In the genomic region with DNA sequence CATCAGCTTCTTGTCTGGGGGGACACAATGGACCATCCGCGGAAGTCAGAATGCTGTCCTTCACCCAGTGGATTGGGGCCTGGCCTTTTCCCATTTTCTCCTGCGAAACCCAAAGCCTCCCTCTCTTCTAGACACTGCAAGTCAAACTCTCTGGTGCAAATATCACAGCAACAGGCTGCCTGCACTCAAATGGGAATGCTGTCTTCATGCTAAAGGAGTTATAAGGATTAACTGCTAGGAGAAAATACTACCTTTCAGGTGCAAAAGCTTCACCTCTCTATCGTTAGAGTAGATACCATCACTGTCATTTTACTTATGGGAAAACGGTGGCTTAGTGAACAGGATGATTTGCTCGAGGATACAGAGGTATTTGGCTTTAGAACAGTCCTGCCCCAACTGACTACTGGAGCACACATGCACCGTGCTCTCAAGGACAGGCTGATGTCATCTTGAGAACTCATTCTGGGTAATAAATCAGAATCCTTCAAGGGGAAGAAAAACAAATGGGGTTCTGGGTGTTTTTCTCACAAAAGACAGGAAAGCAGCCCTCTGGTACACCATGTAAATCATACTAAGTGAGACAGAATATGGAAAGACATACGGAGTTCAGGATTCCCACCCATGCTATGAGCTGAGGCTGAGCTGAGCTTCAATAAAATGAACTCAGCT, we compare ENCODE assay signal across 19 cellular contexts.
A peak's percentile ranks its signal among the peaks of the same experiment; 100 is the strongest.
DNase-seq lines count a peak whose midpoint lies in the region; ATAC-seq and TF ChIP-seq lines count a peak whose summit lies in the region.
"Had no signal": no experiment of that assay in that cellular context is flagged by ENCODE, and none has a peak within 500 bp of the region (broad histone marks: within the 10 kb centered on the region; RNA-seq: fewer than 3 reads in every experiment).

No MANE protein-coding gene starts in this region.

- H3K4me3 ChIP-seq in GM23338 (no peak overlapping the region), skeletal muscle tissue (ENCODE audit: low read length in 3 of 3) (no peak overlapping the region)
- H3K4me3 ChIP-seq: gastroesophageal sphincter, stomach had no signal

- no peaks in the 10 kb centered on the region for H3K79me2 ChIP-seq in GM23338 (replicated peaks; ENCODE audit: insufficient read depth)

- intact Hi-C loops in posterior cingulate gyrus (cut with DNase I) = no loop called here

- H3K27ac ChIP-seq in GM23338 (ENCODE audit: low read depth) (no peak overlapping the region), skeletal muscle tissue (ENCODE audit: low read depth, low read length) (peak overlapping the region; percentile 54)

- H3K36me3 ChIP-seq in GM23338 (ENCODE audit: insufficient read depth) = no peaks in the 10 kb centered on the region
- H3K36me3 ChIP-seq in skeletal muscle tissue (ENCODE audit: control insufficient read depth in 3 of 3, insufficient read depth in 3 of 3, low read length in 3 of 3) = no peaks in the 10 kb centered on the region
- H3K36me3 ChIP-seq: gastroesophageal sphincter, stomach had no signal

- H3K4me2 ChIP-seq in GM23338 = no peak overlapping the region

- H3K9me3 ChIP-seq in T-helper 17 cell (ENCODE audit: control insufficient read depth, low read length, poor library complexity, severe bottlenecking) = no peaks in the 10 kb centered on the region
- H3K9me3 ChIP-seq in skeletal muscle tissue (ENCODE audit: control insufficient read depth in 3 of 3, low read length in 3 of 3) = no peaks in the 10 kb centered on the region
- H3K9me3 ChIP-seq: gastroesophageal sphincter, stomach had no signal

- peaks cover 4% of the 10 kb centered on the region for H3K9me2 ChIP-seq in GM23338 (ENCODE audit: insufficient read depth)

- H3K36me3 Mint-ChIP-seq in GM23338 (ENCODE audit: low read depth) (no peaks in the 10 kb centered on the region), T-helper 17 cell (ENCODE audit: low read depth) (no peaks in the 10 kb centered on the region)
- H3K36me3 Mint-ChIP-seq: CD14-positive monocyte, immature natural killer cell had no signal

- H3F3A ChIP-seq in GM23338 (replicated peaks; ENCODE audit: low read depth) = no peaks in the 10 kb centered on the region

- H3K27ac Mint-ChIP-seq in GM23338 (no peak overlapping the region), T-helper 17 cell (no peak overlapping the region)
- H3K27ac Mint-ChIP-seq: activated T-cell treated with anti-CD3 and anti-CD28 coated beads, Interleukin-2, amount 50 U/mL, for 24 hours; immature natural killer cell had no signal

- no peaks in the 10 kb centered on the region for H3K27me3 ChIP-seq in GM23338 (ENCODE audit: insufficient read depth)
- no peaks in the 10 kb centered on the region for H3K27me3 ChIP-seq in skeletal muscle tissue (ENCODE audit: control insufficient read depth in 3 of 3, insufficient read depth in 3 of 3, low read length in 3 of 3)
- H3K27me3 ChIP-seq: gastroesophageal sphincter, stomach had no signal

- H3K4me1 Mint-ChIP-seq in GM23338 (peaks cover 28% of the 10 kb centered on the region), T-helper 17 cell (no peaks in the 10 kb centered on the region)
- H3K4me1 Mint-ChIP-seq: immature natural killer cell had no signal

- no peaks in the 10 kb centered on the region for H4K20me1 ChIP-seq in GM23338 (replicated peaks; ENCODE audit: insufficient read depth)

- TF ChIP-seq CTCF in GM23338 (conservative IDR thresholded peaks at IDR 0.05; ENCODE audit: low read depth in 2 of 2) = no peak

- H3K9ac ChIP-seq in skeletal muscle tissue (ENCODE audit: low read depth in 1 of 3, low read length in 3 of 3) = no peak overlapping the region

- H3K27me3 Mint-ChIP-seq in GM23338 (ENCODE audit: insufficient read depth, low read depth, poor library complexity) (no peaks in the 10 kb centered on the region), T-helper 17 cell (peaks cover 5% of the 10 kb centered on the region)
- H3K27me3 Mint-ChIP-seq: activated CD4-positive, alpha-beta T cell treated with anti-CD3 and anti-CD28 coated beads for 36 hours; activated T-cell treated with anti-CD3 and anti-CD28 coated beads, Interleukin-2, amount 50 U/mL, for 24 hours had no signal

- no peak for ATAC-seq in GM23338
- ATAC-seq in T-helper 17 cell = no peak
- no peak for ATAC-seq in HG03442 (IDR thresholded peaks at IDR 0.05; ENCODE audit: unreplicated experiment)
- ATAC-seq: gastroesophageal sphincter, PC-3 had no signal

- DNase-seq in GM23338 (ENCODE audit: low spot score) (no peak), T-helper 17 cell (no peak), kidney tubule cell (ENCODE audit: low spot score) (peak; percentile 6), RPMI8226 (no peak), posterior cingulate gyrus (no peak)
- DNase-seq: activated CD4-positive, alpha-beta T cell treated with anti-CD3 and anti-CD28 coated beads for 36 hours; activated T-cell treated with anti-CD3 and anti-CD28 coated beads, Interleukin-2, amount 50 U/mL, for 24 hours; caudate nucleus; DMS79; H9; immature natural killer cell; NCI-H1417 treated with DMSO at 0.1 percent for 48 hours; NCI-H510A treated with DMSO at 0.1 percent for 48 hours; PC-3; stomach had no signal

- H3K4me3 Mint-ChIP-seq in GM23338 (no peak overlapping the region), T-helper 17 cell (peak overlapping the region; percentile 43)
- H3K4me3 Mint-ChIP-seq: activated CD4-positive, alpha-beta T cell treated with anti-CD3 and anti-CD28 coated beads for 36 hours; activated T-cell treated with anti-CD3 and anti-CD28 coated beads, Interleukin-2, amount 50 U/mL, for 24 hours; H9; immature natural killer cell had no signal

- peak overlapping the region; percentile 52; the same call in 1 of the 2 replicates for H2AFZ ChIP-seq in GM23338

- no peaks in the 10 kb centered on the region for H3K9me3 Mint-ChIP-seq in GM23338
- H3K9me3 Mint-ChIP-seq: activated T-cell treated with anti-CD3 and anti-CD28 coated beads, Interleukin-2, amount 50 U/mL, for 24 hours; CD14-positive monocyte; H9; immature natural killer cell had no signal

- peaks cover 18% of the 10 kb centered on the region for H3K4me1 ChIP-seq in GM23338 (ENCODE audit: insufficient read depth)
- H3K4me1 ChIP-seq in skeletal muscle tissue (ENCODE audit: control insufficient read depth in 3 of 3, insufficient read depth in 3 of 3, low read length in 3 of 3) = peaks cover 6 to 17% (median 9%) of the 10 kb centered on the region in 3 donors

TF ChIP-seq in GM23338, 12 proteins besides CTCF, POLR2A, EP300 and RAD21:
- TF ChIP-seq ZNF114 (CRISPR knock-in tag; IDR thresholded peaks at IDR 0.05) = no peak
- TF ChIP-seq JUNB (IDR thresholded peaks at IDR 0.05; ENCODE audit: unreplicated experiment) = no peak
- TF ChIP-seq ZNF331 (CRISPR knock-in tag; IDR thresholded peaks at IDR 0.05; ENCODE audit: low read depth) = no peak
